In genomic region chr19:16068696-16069259, GRCh38 we compare ENCODE assay signal across 17 cellular contexts. TPM values are rescaled to one million over a fixed set of nuclear protein-coding genes. Genes with fewer than 3 reads are reported as not detected.
DNase-seq lines count a peak whose midpoint lies in the region; ATAC-seq, FAIRE-seq and TF ChIP-seq lines count a peak whose summit lies in the region.
"Had no signal": no experiment of that assay in that cellular context is flagged by ENCODE, and none has a peak within 500 bp of the region (broad histone marks: within the 10 kb centered on the region; RNA-seq: fewer than 3 reads in every experiment).

No MANE protein-coding gene starts in this region.

- TF ChIP-seq CTCF in HEK293 (tag by site-specific recombination; IDR thresholded peaks at IDR 0.05) (no peak), astrocyte of the spinal cord (IDR thresholded peaks at IDR 0.05; ENCODE audit: low read depth, low read length) (no peak), kidney (IDR thresholded peaks at IDR 0.05; ENCODE audit: borderline replicate concordance, extremely low read depth, insufficient read depth) (no peak)

- intact Hi-C loops in kidney (cut with DNase I): no loop called here

- H3K4me1 ChIP-seq in HEK293 (ENCODE audit: control insufficient read depth, insufficient read depth, low read length): no peaks in the 10 kb centered on the region
- peaks cover 0 to 10% of the 10 kb centered on the region in 2 donors for H3K4me1 ChIP-seq in kidney (ENCODE audit: control insufficient read depth in 1 of 2, insufficient read depth in 1 of 2, low read depth in 1 of 2, low read length in 2 of 2)
- peaks cover 43% of the 10 kb centered on the region for H3K4me1 ChIP-seq in stomach smooth muscle (ENCODE audit: control insufficient read depth, insufficient read depth, low read length)
- H3K4me1 ChIP-seq: parathyroid adenoma had no signal

- ATAC-seq in HG03175 (IDR thresholded peaks at IDR 0.05; ENCODE audit: unreplicated experiment): no peak
- no peak for ATAC-seq in stimulated activated naive CD8-positive, alpha-beta T cell treated with anti-CD3 and anti-CD28 coated beads, Interleukin-15, Interleukin-2, amounts not matched to agents 100 U/mL and 50 U/mL, for 24 hours
- ATAC-seq: stimulated activated memory B cell treated with anti-CD40 and anti-IgM and Interleukin-4, amounts not matched to agents 10 μg/mL and 1 μg/mL and 100 μg/mL, for 72 hours had no signal

- FAIRE-seq in kidney (lab: Jason Lieb, UNC): no peak
- FAIRE-seq in H54 (lab: Jason Lieb, UNC): no peak
- FAIRE-seq: G401.6, GM18507 had no signal

- POLR2A ChIA-PET in HEK293 (lab: Yijun Ruan, JAX): no interaction called here

- DNase-seq in astrocyte of the spinal cord (ENCODE audit: low read depth, low spot score) (no peak), kidney (no peak), GM19238 (ENCODE audit: insufficient read length, low spot score) (no peak), H54 (ENCODE audit: insufficient read length, low spot score) (no peak)
- DNase-seq in stimulated activated naive CD8-positive, alpha-beta T cell treated with anti-CD3 and anti-CD28 coated beads, Interleukin-15, Interleukin-2, amounts not matched to agents 100 U/mL and 50 U/mL, for 24 hours: no peak
- DNase-seq: activated CD4-positive, alpha-beta T cell treated with anti-CD3 and anti-CD28 coated beads for 1 hour; activated T-cell treated with anti-CD3 and anti-CD28 coated beads, Interleukin-2, amount 50 U/mL, for 24 hours; hypothalamus; NCI-H2227 treated with DMSO at 0.1 percent for 48 hours; SW 1271 had no signal

- in situ Hi-C loops in astrocyte of the spinal cord (cut with HindIII; ENCODE audit: low sequenced_read_pairs): no loop called here

- H3K4me3 ChIP-seq in HEK293 (ENCODE audit: low read depth, low read length) (no peak overlapping the region), astrocyte of the spinal cord (ENCODE audit: low read depth, low read length) (peak overlapping the region; percentile 36), kidney (ENCODE audit: low read length in 2 of 2) (peak overlapping the region; percentile 9 to 39), stomach smooth muscle (ENCODE audit: low read length in 2 of 2) (peak overlapping the region; percentile 99 to 100)

- H3K9me3 ChIP-seq in HEK293 (ENCODE audit: control insufficient read depth, insufficient read depth, low read depth, low read length) (no peaks in the 10 kb centered on the region), kidney (ENCODE audit: control insufficient read depth in 1 of 2, low read length in 2 of 2) (no peaks in the 10 kb centered on the region), stomach smooth muscle (ENCODE audit: control insufficient read depth in 2 of 2, low read length in 2 of 2) (no peaks in the 10 kb centered on the region)

- H3K9ac ChIP-seq in kidney (ENCODE audit: low read length in 2 of 2): no peak overlapping the region
- peak overlapping the region; percentile 99 for H3K9ac ChIP-seq in stomach smooth muscle (ENCODE audit: low read length in 2 of 2)
- H3K9ac ChIP-seq: parathyroid adenoma had no signal

- H3K36me3 ChIP-seq in HEK293 (ENCODE audit: control insufficient read depth in 2 of 2, insufficient read depth in 1 of 2, low read length in 2 of 2) (no peaks in the 10 kb centered on the region), kidney (ENCODE audit: control insufficient read depth in 1 of 2, insufficient read depth in 2 of 2, low read length in 2 of 2) (no peaks in the 10 kb centered on the region), stomach smooth muscle (ENCODE audit: control insufficient read depth in 2 of 2, insufficient read depth in 2 of 2, low read length in 2 of 2) (peaks cover 5 to 9% of the 10 kb centered on the region in 2 donors)

- no peak overlapping the region for H3K27ac ChIP-seq in HEK293 (ENCODE audit: extremely low read depth, low read depth, low read length)
- H3K27ac ChIP-seq in kidney (ENCODE audit: low read depth in 2 of 2, low read length in 2 of 2): peak overlapping the region in 1 of 2 donors; percentile 32
- peak overlapping the region; percentile 100 for H3K27ac ChIP-seq in stomach smooth muscle (ENCODE audit: low read length)
- H3K27ac ChIP-seq: parathyroid adenoma had no signal

- CTCF ChIA-PET in HEK293 (lab: Yijun Ruan, JAX): interaction anchor here (0.6 kb wide), 1 partner anchor 543 kb away, joined by 3 read pairs; no protein-coding TSS in a partner anchor

- H3K27me3 ChIP-seq in stomach smooth muscle (ENCODE audit: control insufficient read depth in 1 of 2, insufficient read depth in 2 of 2, low read length in 2 of 2): no peaks in the 10 kb centered on the region

- no peak for TF ChIP-seq POLR2A in H54 (IDR thresholded peaks at IDR 0.05; ENCODE audit: low read depth, low read length)

TF ChIP-seq in HEK293, 187 proteins besides CTCF, POLR2A, EP300 and RAD21:
- TF ChIP-seq, protein P1, sequence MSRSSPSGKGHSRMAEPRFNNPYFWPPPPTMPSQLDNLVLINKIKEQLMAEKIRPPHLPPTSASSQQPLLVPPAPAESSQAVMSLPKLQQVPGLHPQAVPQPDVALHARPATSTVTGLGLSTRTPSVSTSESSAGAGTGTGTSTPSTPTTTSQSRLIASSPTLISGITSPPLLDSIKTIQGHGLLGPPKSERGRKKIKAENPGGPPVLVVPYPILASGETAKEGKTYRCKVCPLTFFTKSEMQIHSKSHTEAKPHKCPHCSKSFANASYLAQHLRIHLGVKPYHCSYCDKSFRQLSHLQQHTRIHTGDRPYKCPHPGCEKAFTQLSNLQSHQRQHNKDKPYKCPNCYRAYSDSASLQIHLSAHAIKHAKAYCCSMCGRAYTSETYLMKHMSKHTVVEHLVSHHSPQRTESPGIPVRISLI (tag by site-specific recombination; IDR thresholded peaks at IDR 0.05): no peak
- no peak for TF ChIP-seq HOXD13 (CRISPR knock-in tag; IDR thresholded peaks at IDR 0.05; ENCODE audit: borderline replicate concordance)
- TF ChIP-seq PRDM1 (tag by site-specific recombination; IDR thresholded peaks at IDR 0.05): no peak
- no peak for TF ChIP-seq YY1 (tag by site-specific recombination; IDR thresholded peaks at IDR 0.05)
- no peak for TF ChIP-seq ZNF155 (tag by site-specific recombination; IDR thresholded peaks at IDR 0.05)
- TF ChIP-seq, protein P2, sequence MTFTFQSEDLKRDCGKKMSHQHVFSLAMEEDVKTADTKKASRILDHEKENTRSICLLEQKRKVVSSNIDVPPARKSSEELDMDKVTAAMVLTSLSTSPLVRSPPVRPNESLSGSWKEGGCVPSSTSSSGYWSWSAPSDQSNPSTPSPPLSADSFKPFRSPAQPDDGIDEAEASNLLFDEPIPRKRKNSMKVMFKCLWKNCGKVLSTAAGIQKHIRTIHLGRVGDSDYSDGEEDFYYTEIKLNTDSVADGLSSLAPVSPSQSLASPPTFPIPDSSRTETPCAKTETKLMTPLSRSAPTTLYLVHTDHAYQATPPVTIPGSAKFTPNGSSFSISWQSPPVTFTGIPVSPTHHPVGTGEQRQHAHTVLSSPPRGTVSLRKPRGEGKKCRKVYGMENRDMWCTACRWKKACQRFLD (tag by site-specific recombination; IDR thresholded peaks at IDR 0.05): no peak
- no peak for TF ChIP-seq ZNF324 (tag by site-specific recombination; IDR thresholded peaks at IDR 0.05)
- TF ChIP-seq ZNF596 (tag by site-specific recombination; IDR thresholded peaks at IDR 0.05): no peak
- no peak for TF ChIP-seq ZNF623 (tag by site-specific recombination; IDR thresholded peaks at IDR 0.05)
- peak; percentile 50; the same call in 1 of the 2 replicates for TF ChIP-seq ZFHX2 (tag by site-specific recombination; conservative IDR thresholded peaks at IDR 0.05)
- 0 out of 2 replicates have a peak, but pooled peaks have one; percentile 6 for TF ChIP-seq ZNF433 (tag by site-specific recombination; IDR thresholded peaks at IDR 0.05; ENCODE audit: low read depth)
- no peak for TF ChIP-seq ZNF133 (tag by site-specific recombination; IDR thresholded peaks at IDR 0.05)

RNA-seq across cellular contexts. Expression of gene TPM4, which starts 7.5 kb away (rescaled TPM):
- 273 TPM for total RNA-seq in kidney
- polyA plus RNA-seq in kidney (ENCODE audit: insufficient read depth, low read depth, low replicate concordance): 132 TPM

RNA-seq across cellular contexts. Expression of gene RAB8A, which starts 42.9 kb away (rescaled TPM):
- total RNA-seq in kidney: 75.6 TPM
- polyA plus RNA-seq in kidney (ENCODE audit: insufficient read depth, low read depth, low replicate concordance): 38.5 TPM

Comparison
In these comparisons a context has a peak if more than half of its experiments do, and no peak if none do; other contexts are left out.
1. H3K9ac ChIP-seq: peak in stomach smooth muscle (2 of 2); none in kidney (0 of 2).